ENCODE assay signal across 23 cellular contexts in genomic region chr2:172571245-172571644, GRCh38. TPM values are rescaled to one million over a fixed set of nuclear protein-coding genes. Genes with fewer than 3 reads are reported as not detected.
DNase-seq lines count a peak whose midpoint lies in the region; ATAC-seq and TF ChIP-seq lines count a peak whose summit lies in the region.
"Had no signal": no experiment of that assay in that cellular context is flagged by ENCODE, and none has a peak within 500 bp of the region (broad histone marks: within the 10 kb centered on the region; RNA-seq: fewer than 3 reads in every experiment).

No MANE protein-coding gene starts in this region.

- TF ChIP-seq CTCF in cardiac muscle cell (IDR thresholded peaks at IDR 0.05; ENCODE audit: low read depth, low read length) (no peak), left ventricle myocardium inferior (IDR thresholded peaks at IDR 0.05; ENCODE audit: borderline replicate concordance) (no peak), adrenal gland (IDR thresholded peaks at IDR 0.05) (no peak), spleen (IDR thresholded peaks at IDR 0.05 in 8 of 11, conservative IDR thresholded peaks at IDR 0.05 in 3 of 11) (no peak)

- H3K9me3 Mint-ChIP-seq in activated T-cell treated with anti-CD3 and anti-CD28 coated beads, Interleukin-2, amount 50 U/mL, for 72 hours, result peaks cover 7 to 11% of the 10 kb centered on the region in 2 donors

- TF ChIP-seq POLR2A in adrenal gland (IDR thresholded peaks at IDR 0.05) (no peak), spleen (IDR thresholded peaks at IDR 0.05) (no peak)

- H3K4me3 ChIP-seq in cardiac muscle cell (no peak overlapping the region), left ventricle myocardium inferior (no peak overlapping the region), adrenal gland (no peak overlapping the region), spleen (no peak overlapping the region)
- H3K4me3 ChIP-seq: A549; BLaER1 treated with 17β-estradiol and CSF1 and Interleukin-3, amounts not matched to agents 10 nM and 100 nM; GM12878; GM23248 had no signal

- H3K36me3 Mint-ChIP-seq in activated T-cell treated with anti-CD3 and anti-CD28 coated beads, Interleukin-2, amount 50 U/mL, for 72 hours (ENCODE audit: insufficient read depth in 2 of 2), result peaks cover 18 to 48% of the 10 kb centered on the region in 2 donors

- peaks cover 80% of the 10 kb centered on the region for H3K36me3 ChIP-seq in cardiac muscle cell
- H3K36me3 ChIP-seq in left ventricle myocardium inferior, result peaks cover 81% of the 10 kb centered on the region
- H3K36me3 ChIP-seq in adrenal gland (replicated peaks in 1 of 2), result peaks cover 0 to 5% of the 10 kb centered on the region in 2 donors
- H3K36me3 ChIP-seq in spleen, result peaks cover 5 to 100% (median 65%) of the 10 kb centered on the region in 6 donors
- H3K36me3 ChIP-seq: BE2C had no signal

- no peak overlapping the region for H3K4me3 Mint-ChIP-seq in activated T-cell treated with anti-CD3 and anti-CD28 coated beads, Interleukin-2, amount 50 U/mL, for 72 hours
- H3K4me3 Mint-ChIP-seq: CD14-positive monocyte; CD4-positive, alpha-beta T cell; CD8-positive, alpha-beta memory T cell had no signal

- no peak overlapping the region for H3K27ac Mint-ChIP-seq in activated T-cell treated with anti-CD3 and anti-CD28 coated beads, Interleukin-2, amount 50 U/mL, for 72 hours
- H3K27ac Mint-ChIP-seq: CD4-positive, alpha-beta T cell had no signal

- peak overlapping the region; percentile 71 for H3K27ac ChIP-seq in cardiac muscle cell
- H3K27ac ChIP-seq in left ventricle myocardium inferior (replicated peaks), result no peak overlapping the region
- peak overlapping the region in 1 of 5 donors; percentile 14 for H3K27ac ChIP-seq in adrenal gland
- H3K27ac ChIP-seq in spleen, result no peak overlapping the region
- H3K27ac ChIP-seq: A549; BLaER1 treated with 17β-estradiol and CSF1 and Interleukin-3, amounts not matched to agents 10 nM and 100 nM; GM23248 had no signal

- H3K27me3 Mint-ChIP-seq in activated T-cell treated with anti-CD3 and anti-CD28 coated beads, Interleukin-2, amount 50 U/mL, for 72 hours (ENCODE audit: low read depth), result no peaks in the 10 kb centered on the region
- H3K27me3 Mint-ChIP-seq: CD4-positive, alpha-beta T cell; CD8-positive, alpha-beta memory T cell had no signal

- H3K4me1 Mint-ChIP-seq in activated T-cell treated with anti-CD3 and anti-CD28 coated beads, Interleukin-2, amount 50 U/mL, for 72 hours (ENCODE audit: low read depth), result peaks cover 9% of the 10 kb centered on the region
- H3K4me1 Mint-ChIP-seq: CD14-positive monocyte had no signal

- H3K27me3 ChIP-seq in cardiac muscle cell (no peaks in the 10 kb centered on the region), left ventricle myocardium inferior (ENCODE audit: low read depth) (no peaks in the 10 kb centered on the region), adrenal gland (no peaks in the 10 kb centered on the region), spleen (replicated peaks in 1 of 7) (no peaks in the 10 kb centered on the region)
- H3K27me3 ChIP-seq: BE2C; BLaER1 treated with 17β-estradiol and CSF1 and Interleukin-3, amounts not matched to agents 10 nM and 100 nM had no signal

- peak; percentile 29 for DNase-seq in NCI-H146 (lab: John Stamatoyannopoulos, UW)
- no peak for DNase-seq in NCI-H146 treated with DMSO at 0.1 percent for 48 hours (lab: John Stamatoyannopoulos, UW; ENCODE audit: unreplicated experiment)
- no peak for DNase-seq in cardiac muscle cell (ENCODE audit: low read depth in 1 of 2, low spot score in 1 of 2)
- DNase-seq in left ventricle myocardium inferior, result no peak
- peak in 5 of 7 donors; percentile 38 to 68 (median 56) for DNase-seq in adrenal gland
- DNase-seq in spleen, result no peak
- DNase-seq in activated T-cell treated with anti-CD3 and anti-CD28 coated beads, Interleukin-2, amount 50 U/mL, for 72 hours, result no peak
- DNase-seq: 8988T; ACHN; AML-193; BE2C; CD4-positive, alpha-beta T cell; CD8-positive, alpha-beta memory T cell; DMS 273 treated with DMSO at 0.1 percent for 48 hours; DND-41; GDM1; GM23248; H7; HCEC 1CT had no signal

- H3K9me3 ChIP-seq in cardiac muscle cell (ENCODE audit: low read depth) (no peaks in the 10 kb centered on the region), left ventricle myocardium inferior (replicated peaks) (peaks cover 26% of the 10 kb centered on the region), adrenal gland (replicated peaks in 1 of 3) (peaks cover 0 to 8% (median 6%) of the 10 kb centered on the region in 3 donors), spleen (peaks cover 12 to 27% (median 27%) of the 10 kb centered on the region in 8 donors)
- H3K9me3 ChIP-seq: BE2C had no signal

- H3K4me1 ChIP-seq in cardiac muscle cell (ENCODE audit: low read depth), result peaks cover 6% of the 10 kb centered on the region
- no peaks in the 10 kb centered on the region for H3K4me1 ChIP-seq in left ventricle myocardium inferior
- H3K4me1 ChIP-seq in adrenal gland (replicated peaks in 1 of 2), result peaks cover 3 to 4% of the 10 kb centered on the region in 2 donors
- no peaks in the 10 kb centered on the region for H3K4me1 ChIP-seq in spleen
- H3K4me1 ChIP-seq: A549; BE2C; BLaER1 treated with 17β-estradiol and CSF1 and Interleukin-3, amounts not matched to agents 10 nM and 100 nM had no signal

- ATAC-seq in activated T-cell treated with anti-CD3 and anti-CD28 coated beads, Interleukin-2, amount 50 U/mL, for 72 hours (replicated peaks in 1 of 2), result no peak
- ATAC-seq: A549, GM12878 had no signal

- intact Hi-C loops in left ventricle myocardium inferior (cut with micrococcal nuclease) (no loop called here), adrenal gland (cut with DNase I) (no loop called here), spleen (cut with DNase I; ENCODE audit: low total_unique reads) (no loop called here)

RNA-seq across cellular contexts. Expression of gene PDK1, which starts 15.4 kb away (rescaled TPM):
- 619 and 1,005 TPM in 2 replicates for total RNA-seq in cardiac muscle cell
- polyA plus RNA-seq in cardiac muscle cell, result 383 and 432 TPM in 2 replicates
- 51.2 TPM for total RNA-seq in left ventricle myocardium inferior
- 100 to 1,000 TPM in 1 of 8 donors, 10 to 100 TPM in 6, 1 to 10 TPM in 1; 9.9 to 112 (median 20.3) TPM for total RNA-seq in adrenal gland
- polyA plus RNA-seq in adrenal gland, result 10 to 100 TPM in 1 of 3 donors, 1 to 10 TPM in 2; 3.6 to 81.5 (median 7.5) TPM
- total RNA-seq in spleen, result 10 to 100 TPM; 25.8 to 61.7 (median 28.9) TPM
- 1 to 10 TPM; 4.4 to 6.6 (median 4.7) TPM for polyA plus RNA-seq in spleen
- total RNA-seq in activated T-cell treated with anti-CD3 and anti-CD28 coated beads, Interleukin-2, amount 50 U/mL, for 72 hours, result 10 to 100 TPM; 22.5 to 33.6 TPM

Comparison
In these comparisons a context has a peak if more than half of its experiments do, and no peak if none do; other contexts are left out.
1. DNase-seq: peak in NCI-H146 (single experiment) and adrenal gland (5 of 7); none in NCI-H146 treated with DMSO at 0.1 percent for 48 hours (single experiment), cardiac muscle cell (0 of 2), left ventricle myocardium inferior (single experiment), spleen (single experiment) and activated T-cell treated with anti-CD3 and anti-CD28 coated beads, Interleukin-2, amount 50 U/mL, for 72 hours (0 of 2).